Comparison of ENCODE assay signal across 9 cellular contexts in genomic region chr20:32709029-32709527, GRCh38. TPM values are rescaled to one million over a fixed set of nuclear protein-coding genes. Genes with fewer than 3 reads are reported as not detected.
DNase-seq lines count a peak whose midpoint lies in the region; ATAC-seq, FAIRE-seq and TF ChIP-seq lines count a peak whose summit lies in the region.
"Not testable (repeated sequence)": the region's sequence is repeated elsewhere in the genome, so short reads cannot be mapped to it uniquely, and the experiment has no call there.
"Had no signal": no experiment of that assay in that cellular context is flagged by ENCODE, and none has a peak within 500 bp of the region (broad histone marks: within the 10 kb centered on the region; RNA-seq: fewer than 3 reads in every experiment).

No MANE protein-coding gene starts in this region.

- intact Hi-C loops in heart left ventricle (cut with DNase I): not testable (repeated sequence)
- intact Hi-C loops in HepG2 (cut with micrococcal nuclease; ENCODE audit: unreplicated experiment): loop anchor here (1.0 kb wide), 1 partner anchor 24 kb away; no protein-coding TSS in a partner anchor

- not testable (repeated sequence) for ATAC-seq in activated T-helper 17 cell treated with anti-CD3 and anti-CD28 coated beads, Interleukin-2, amount 50 U/mL, for 72 hours (replicated peaks)
- ATAC-seq in heart left ventricle (peak in 3 of 4 donors; percentile 23 to 38 (median 35)), HepG2 (peak; percentile 84)

- POLR2A ChIA-PET in HepG2 (lab: Yijun Ruan, JAX): interaction anchor here (0.6 to 2.2 kb wide), 8 partner anchors 12 to 68 kb away, joined by 3 to 17 read pairs (median 6); no protein-coding TSS in a partner anchor

- H3K27ac Mint-ChIP-seq in HFFc6: peak overlapping the region; percentile 75
- peak overlapping the region; percentile 36 for H3K27ac Mint-ChIP-seq in activated T-helper 17 cell treated with anti-CD3 and anti-CD28 coated beads, Interleukin-2, amount 50 U/mL, for 72 hours

- BruUV-seq in HepG2 (replicated peaks; lab: Mats Ljungman, UMichigan): not testable (repeated sequence)

- CTCF ChIA-PET in HepG2 (lab: Yijun Ruan, JAX; ENCODE audit: low intra/inter-chr PET ratio, low total read pairs): not testable (repeated sequence)

- H3K27me3 Mint-ChIP-seq in HFFc6 (ENCODE audit: insufficient read depth); activated T-helper 17 cell treated with anti-CD3 and anti-CD28 coated beads, Interleukin-2, amount 50 U/mL, for 72 hours: not testable (repeated sequence)

- not testable (repeated sequence) for TF ChIP-seq RAD21 in HepG2 (CRISPR knock-in tag; IDR thresholded peaks at IDR 0.05)

- WGBS in heart left ventricle, 4 donors: 74 to 86% (median 79%) methylated on average over 11 of the region's 11 CpGs
- WGBS in HepG2 (ENCODE audit: low lambda C conversion rate): 36% methylated on average over 11 of the region's 11 CpGs

- H3K4me3 ChIP-seq in BLaER1 treated with 17β-estradiol and CSF1 and Interleukin-3, amounts not matched to agents 10 nM and 100 nM; heart left ventricle; parathyroid adenoma (ENCODE audit: low read depth, low read length): not testable (repeated sequence)
- H3K4me3 ChIP-seq in HepG2 (replicated peaks in 1 of 3; ENCODE audit: insufficient read depth in 1 of 3, low read depth in 2 of 3, low read length in 3 of 3): peak overlapping the region in 2 of 3 experiments; percentile 8 to 42; a peak in 2 of 6 replicates

- H2AFZ ChIP-seq in HepG2 (ENCODE audit: low read length): peak overlapping the region; percentile 52
- not testable (repeated sequence) for H2AFZ ChIP-seq in parathyroid adenoma

- not testable (repeated sequence) for FAIRE-seq in HepG2 (lab: Jason Lieb, UNC)

- not testable (repeated sequence) for TF ChIP-seq CTCF in HFFc6 (IDR thresholded peaks at IDR 0.05); heart left ventricle (IDR thresholded peaks at IDR 0.05); HepG2 (CRISPR knock-in tag; IDR thresholded peaks at IDR 0.05); parathyroid adenoma (IDR thresholded peaks at IDR 0.05)

- peak overlapping the region in 7 of 11 experiments; percentile 6 to 54 (median 35); a peak in 5 of 22 replicates for H3K9ac ChIP-seq in BLaER1 treated with 17β-estradiol and CSF1 and Interleukin-3, amounts not matched to agents 10 nM and 100 nM
- 0 out of 2 replicates have a peak overlapping the region, but pooled peaks have one; percentile 51 for H3K9ac ChIP-seq in HepG2 (ENCODE audit: insufficient read depth, low read depth, low read length)
- not testable (repeated sequence) for H3K9ac ChIP-seq in parathyroid adenoma

- H3K36me3 ChIP-seq in BLaER1 treated with 17β-estradiol and CSF1 and Interleukin-3, amounts not matched to agents 10 nM and 100 nM: peaks cover 34 to 59% (median 39%) of the 10 kb centered on the region in 11 experiments
- H3K36me3 ChIP-seq in heart left ventricle (peaks cover 0 to 43% (median 32%) of the 10 kb centered on the region in 9 donors), HepG2 (replicated peaks in 1 of 2; ENCODE audit: control insufficient read depth in 1 of 2, insufficient read depth in 2 of 2, low read length in 2 of 2) (peaks cover 9 to 14% of the 10 kb centered on the region in 2 experiments; a peak in 4 of 5 replicates)
- H3K36me3 ChIP-seq in parathyroid adenoma (ENCODE audit: control insufficient read depth, insufficient read depth, low read length): not testable (repeated sequence)

- peaks cover 30% of the 10 kb centered on the region for H3K4me1 Mint-ChIP-seq in HFFc6 (ENCODE audit: low read depth)
- not testable (repeated sequence) for H3K4me1 Mint-ChIP-seq in activated T-helper 17 cell treated with anti-CD3 and anti-CD28 coated beads, Interleukin-2, amount 50 U/mL, for 72 hours

- in situ Hi-C loops in HepG2 (cut with HindIII; ENCODE audit: extremely low pct_ligation_motif_present, low pct_unique_long_range_greater_than_20kb): not testable (repeated sequence)

- not testable (repeated sequence) for H3K9me3 Mint-ChIP-seq in HFFc6; activated T-helper 17 cell treated with anti-CD3 and anti-CD28 coated beads, Interleukin-2, amount 50 U/mL, for 72 hours

- peaks cover 0 to 11% (median 0%) of the 10 kb centered on the region in 11 experiments; a peak in 3 of 22 replicates for H4K20me1 ChIP-seq in BLaER1 treated with 17β-estradiol and CSF1 and Interleukin-3, amounts not matched to agents 10 nM and 100 nM
- not testable (repeated sequence) for H4K20me1 ChIP-seq in HepG2 (ENCODE audit: insufficient read depth, low read length)

- not testable (repeated sequence) for H3K79me2 ChIP-seq in HepG2 (ENCODE audit: insufficient read depth, low read length); parathyroid adenoma

- H3K4me3 Mint-ChIP-seq in HFFc6; activated T-helper 17 cell treated with anti-CD3 and anti-CD28 coated beads, Interleukin-2, amount 50 U/mL, for 72 hours: not testable (repeated sequence)

- H3K27me3 ChIP-seq in BLaER1 treated with 17β-estradiol and CSF1 and Interleukin-3, amounts not matched to agents 10 nM and 100 nM; heart left ventricle; HepG2 (ENCODE audit: control insufficient read depth in 1 of 2, insufficient read depth in 2 of 2, low read length in 2 of 2); parathyroid adenoma (ENCODE audit: control insufficient read depth, insufficient read depth, low read length): not testable (repeated sequence)

- TF ChIP-seq EP300 in HepG2 (IDR thresholded peaks at IDR 0.05; ENCODE audit: low read depth in 2 of 2, low read length in 2 of 2); HepG2 (CRISPR knock-in tag; IDR thresholded peaks at IDR 0.05; ENCODE audit: borderline replicate concordance): not testable (repeated sequence)

- not testable (repeated sequence) for DNase-seq in HFFc6, heart left ventricle
- peak; percentile 37 for DNase-seq in NCI-H345 (lab: John Stamatoyannopoulos, UW)
- DNase-seq in HepG2 (ENCODE audit: low spot score): peak; percentile 74

- peaks cover 18 to 37% (median 26%) of the 10 kb centered on the region in 10 experiments for H3K4me1 ChIP-seq in BLaER1 treated with 17β-estradiol and CSF1 and Interleukin-3, amounts not matched to agents 10 nM and 100 nM
- H3K4me1 ChIP-seq in heart left ventricle (peaks cover 0 to 31% (median 22%) of the 10 kb centered on the region in 12 donors), HepG2 (ENCODE audit: insufficient read depth, low read length) (peaks cover 27% of the 10 kb centered on the region)
- H3K4me1 ChIP-seq in parathyroid adenoma: not testable (repeated sequence)

- peak overlapping the region; percentile 5 to 74 (median 54); a peak in 20 of 22 replicates for H3K4me2 ChIP-seq in BLaER1 treated with 17β-estradiol and CSF1 and Interleukin-3, amounts not matched to agents 10 nM and 100 nM
- peak overlapping the region; percentile 56 for H3K4me2 ChIP-seq in HepG2 (ENCODE audit: low read depth, low read length)
- H3K4me2 ChIP-seq in parathyroid adenoma (ENCODE audit: low read length): peak overlapping the region; percentile 17

- peaks cover 27% of the 10 kb centered on the region for H3K36me3 Mint-ChIP-seq in HFFc6 (ENCODE audit: low read depth)
- H3K36me3 Mint-ChIP-seq in activated T-helper 17 cell treated with anti-CD3 and anti-CD28 coated beads, Interleukin-2, amount 50 U/mL, for 72 hours (ENCODE audit: low read depth): peaks cover 44% of the 10 kb centered on the region

- not testable (repeated sequence) for TF ChIP-seq POLR2A in heart left ventricle (IDR thresholded peaks at IDR 0.05); HepG2 (IDR thresholded peaks at IDR 0.05; ENCODE audit: insufficient read depth in 1 of 2, low read depth in 2 of 2, low read length in 2 of 2)

- H3K27ac ChIP-seq in BLaER1 treated with 17β-estradiol and CSF1 and Interleukin-3, amounts not matched to agents 10 nM and 100 nM: peak overlapping the region in 8 of 11 experiments; percentile 8 to 59 (median 41); a peak in 13 of 22 replicates
- H3K27ac ChIP-seq in heart left ventricle (peak overlapping the region in 11 of 12 donors; percentile 19 to 73 (median 58)), HepG2 (ENCODE audit: extremely low read length, insufficient read depth, low read length) (peak overlapping the region; percentile 84)
- H3K27ac ChIP-seq in parathyroid adenoma: not testable (repeated sequence)

- not testable (repeated sequence) for H3K9me3 ChIP-seq in BLaER1 treated with 17β-estradiol and CSF1 and Interleukin-3, amounts not matched to agents 10 nM and 100 nM (replicated peaks in 1 of 11); heart left ventricle; HepG2 (ENCODE audit: low read length); parathyroid adenoma (ENCODE audit: control insufficient read depth, low read length)

RNA-seq across cellular contexts. Expression of gene COMMD7, which starts 34.2 kb away (rescaled TPM):
- total RNA-seq in HFFc6 (2021; fragmentation: NEBNext Ultra II Directional; extraction: Animal tissue kit (Norgen Biotek cat#: 25700)): 10 to 100 TPM; 45.4 to 58.4 (median 51.5) TPM
- total RNA-seq in activated T-helper 17 cell treated with anti-CD3 and anti-CD28 coated beads, Interleukin-2, amount 50 U/mL, for 72 hours: 10 to 100 TPM; 18.5 to 29.9 TPM
- 10 to 100 TPM; 30.3 to 47.6 (median 42.4) TPM for total RNA-seq in heart left ventricle
- polyA plus RNA-seq in heart left ventricle: 10 to 100 TPM; 50.6 to 72.4 TPM
- total RNA-seq in HepG2 (2016; rRNA removed; fragmentation: Illumina TruSeq; extraction: Trizol): 42.1 and 50.7 TPM in 2 replicates
- total RNA-seq in HepG2 (2016; cell fraction: cytosol; rRNA removed; fragmentation: Illumina TruSeq; extraction: Trizol; ENCODE audit: low read depth): 43.5 and 46.2 TPM in 2 replicates
- total RNA-seq in HepG2 (2016; cell fraction: insoluble cytoplasmic fraction; rRNA removed; fragmentation: Illumina TruSeq; extraction: Trizol): 45.7 and 51.2 TPM in 2 replicates
- 61.6 and 66.4 TPM in 2 replicates for total RNA-seq in HepG2 (2016; cell fraction: membrane; rRNA removed; fragmentation: Illumina TruSeq; extraction: Trizol)
- total RNA-seq in HepG2 (2016; cell fraction: nucleus; rRNA removed; fragmentation: Illumina TruSeq; extraction: Trizol): 18.5 and 21.3 TPM in 2 replicates
- 53.3 and 57.6 TPM in 2 replicates for polyA plus RNA-seq in HepG2 (2011; rRNA removed)
- 43.6 and 53.1 TPM in 2 replicates for polyA plus RNA-seq in HepG2 (2011; cell fraction: cytosol; rRNA removed)
- 25.7 and 36.0 TPM in 2 replicates for polyA plus RNA-seq in HepG2 (2011; cell fraction: nucleus; rRNA removed)
- polyA plus RNA-seq in HepG2 (2012): 41.4 and 42.8 TPM in 2 replicates
- 58.9 and 74.1 TPM in 2 replicates for polyA plus RNA-seq in HepG2 (2016; cell fraction: cytosol; fragmentation: Illumina TruSeq; extraction: Trizol; ENCODE audit: low read depth)
- polyA plus RNA-seq in HepG2 (2016; cell fraction: insoluble cytoplasmic fraction; fragmentation: Illumina TruSeq; extraction: Trizol; ENCODE audit: low read depth): 70.1 and 77.5 TPM in 2 replicates
- 74.5 and 89.5 TPM in 2 replicates for polyA plus RNA-seq in HepG2 (2016; cell fraction: membrane; fragmentation: Illumina TruSeq; extraction: Trizol; ENCODE audit: low read depth)
- polyA plus RNA-seq in HepG2 (2016; cell fraction: nucleus; fragmentation: Illumina TruSeq; extraction: Trizol; ENCODE audit: insufficient read depth, low read depth): 54.8 and 59.1 TPM in 2 replicates
- 21.5 and 39.2 TPM in 2 replicates for polyA minus RNA-seq in HepG2 (2011; rRNA and poly(A)+ RNA removed; ENCODE audit: low replicate concordance)
- polyA minus RNA-seq in HepG2 (2011; cell fraction: cytosol; rRNA and poly(A)+ RNA removed): 16.5 and 16.9 TPM in 2 replicates
- polyA minus RNA-seq in HepG2 (2011; cell fraction: nucleus; rRNA and poly(A)+ RNA removed): 9.7 and 13.8 TPM in 2 replicates

RNA-seq across cellular contexts. Expression of gene C20orf203, which starts 35.3 kb away (rescaled TPM):
- not detected for total RNA-seq in HFFc6 (2021; fragmentation: NEBNext Ultra II Directional; extraction: Animal tissue kit (Norgen Biotek cat#: 25700))
- under 1 TPM in 1 of 2 donors, not detected in 1; 0.05 TPM for total RNA-seq in activated T-helper 17 cell treated with anti-CD3 and anti-CD28 coated beads, Interleukin-2, amount 50 U/mL, for 72 hours
- total RNA-seq in heart left ventricle: under 1 TPM in 3 of 9 donors, not detected in 6; 0.05 to 0.19 (median 0.07) TPM
- polyA plus RNA-seq in heart left ventricle: not detected
- total RNA-seq in HepG2 (2016; rRNA removed; fragmentation: Illumina TruSeq; extraction: Trizol): 0.02 TPM in 1 of 2 replicates, not detected in the other
- total RNA-seq in HepG2 (2016; cell fraction: cytosol; rRNA removed; fragmentation: Illumina TruSeq; extraction: Trizol; ENCODE audit: low read depth): not detected in 2 replicates
- 0.03 and 0.04 TPM in 2 replicates for total RNA-seq in HepG2 (2016; cell fraction: insoluble cytoplasmic fraction; rRNA removed; fragmentation: Illumina TruSeq; extraction: Trizol)
- total RNA-seq in HepG2 (2016; cell fraction: membrane; rRNA removed; fragmentation: Illumina TruSeq; extraction: Trizol): not detected in 2 replicates
- 0.12 TPM in 1 of 2 replicates, not detected in the other for total RNA-seq in HepG2 (2016; cell fraction: nucleus; rRNA removed; fragmentation: Illumina TruSeq; extraction: Trizol)
- polyA plus RNA-seq in HepG2 (2011; rRNA removed): 0.04 and 0.05 TPM in 2 replicates
- polyA plus RNA-seq in HepG2 (2011; cell fraction: cytosol; rRNA removed): 0.01 TPM in 1 of 2 replicates, not detected in the other
- polyA plus RNA-seq in HepG2 (2011; cell fraction: nucleus; rRNA removed): 0.24 and 0.29 TPM in 2 replicates
- polyA plus RNA-seq in HepG2 (2012): 0.03 and 0.08 TPM in 2 replicates
- not detected in 2 replicates for polyA plus RNA-seq in HepG2 (2016; cell fraction: cytosol; fragmentation: Illumina TruSeq; extraction: Trizol; ENCODE audit: low read depth)
- polyA plus RNA-seq in HepG2 (2016; cell fraction: insoluble cytoplasmic fraction; fragmentation: Illumina TruSeq; extraction: Trizol; ENCODE audit: low read depth): not detected in 2 replicates
- 0.06 TPM in 1 of 2 replicates, not detected in the other for polyA plus RNA-seq in HepG2 (2016; cell fraction: membrane; fragmentation: Illumina TruSeq; extraction: Trizol; ENCODE audit: low read depth)
- polyA plus RNA-seq in HepG2 (2016; cell fraction: nucleus; fragmentation: Illumina TruSeq; extraction: Trizol; ENCODE audit: insufficient read depth, low read depth): not detected in 2 replicates
- polyA minus RNA-seq in HepG2 (2011; rRNA and poly(A)+ RNA removed; ENCODE audit: low replicate concordance): 0.18 TPM in 1 of 2 replicates, not detected in the other
- polyA minus RNA-seq in HepG2 (2011; cell fraction: cytosol; rRNA and poly(A)+ RNA removed): not detected in 2 replicates
- polyA minus RNA-seq in HepG2 (2011; cell fraction: nucleus; rRNA and poly(A)+ RNA removed): 0.12 and 0.13 TPM in 2 replicates
- total RNA-seq: HT1080 had no signal
- polyA plus RNA-seq: AG04450 had no signal

RNA-seq across cellular contexts. Expression of gene DNMT3B, which starts 53.1 kb away (rescaled TPM):
- 1 to 10 TPM in 5 of 6 experiments, under 1 TPM in 1; 0.74 to 1.5 (median 1.2) TPM for total RNA-seq in HFFc6 (2021; fragmentation: NEBNext Ultra II Directional; extraction: Animal tissue kit (Norgen Biotek cat#: 25700))
- total RNA-seq in activated T-helper 17 cell treated with anti-CD3 and anti-CD28 coated beads, Interleukin-2, amount 50 U/mL, for 72 hours: under 1 TPM; 0.16 to 0.99 TPM
- total RNA-seq in heart left ventricle (1 to 10 TPM in 1 of 9 donors, under 1 TPM in 8; 0.19 to 1.2 (median 0.50) TPM), HepG2 (2016; rRNA removed; fragmentation: Illumina TruSeq; extraction: Trizol) (13.2 and 13.9 TPM in 2 replicates)
- polyA plus RNA-seq in heart left ventricle (under 1 TPM; 0.43 to 0.69 TPM), HepG2 (2011; rRNA removed) (3.8 and 4.5 TPM in 2 replicates)
- 4.8 and 5.6 TPM in 2 replicates for total RNA-seq in HepG2 (2016; cell fraction: cytosol; rRNA removed; fragmentation: Illumina TruSeq; extraction: Trizol; ENCODE audit: low read depth)
- total RNA-seq in HepG2 (2016; cell fraction: insoluble cytoplasmic fraction; rRNA removed; fragmentation: Illumina TruSeq; extraction: Trizol): 12.3 and 14.0 TPM in 2 replicates
- 7.7 TPM in 2 replicates for total RNA-seq in HepG2 (2016; cell fraction: membrane; rRNA removed; fragmentation: Illumina TruSeq; extraction: Trizol)
- total RNA-seq in HepG2 (2016; cell fraction: nucleus; rRNA removed; fragmentation: Illumina TruSeq; extraction: Trizol): 11.8 and 13.9 TPM in 2 replicates
- polyA plus RNA-seq in HepG2 (2011; cell fraction: cytosol; rRNA removed): 2.1 and 2.3 TPM in 2 replicates
- polyA plus RNA-seq in HepG2 (2011; cell fraction: nucleus; rRNA removed): 9.9 and 12.6 TPM in 2 replicates
- 2.3 and 4.4 TPM in 2 replicates for polyA plus RNA-seq in HepG2 (2012)
- 0.97 and 1.1 TPM in 2 replicates for polyA plus RNA-seq in HepG2 (2016; cell fraction: cytosol; fragmentation: Illumina TruSeq; extraction: Trizol; ENCODE audit: low read depth)
- 12.3 and 14.5 TPM in 2 replicates for polyA plus RNA-seq in HepG2 (2016; cell fraction: insoluble cytoplasmic fraction; fragmentation: Illumina TruSeq; extraction: Trizol; ENCODE audit: low read depth)
- 3.8 and 4.4 TPM in 2 replicates for polyA plus RNA-seq in HepG2 (2016; cell fraction: membrane; fragmentation: Illumina TruSeq; extraction: Trizol; ENCODE audit: low read depth)
- polyA plus RNA-seq in HepG2 (2016; cell fraction: nucleus; fragmentation: Illumina TruSeq; extraction: Trizol; ENCODE audit: insufficient read depth, low read depth): 27.6 and 29.8 TPM in 2 replicates
- polyA minus RNA-seq in HepG2 (2011; rRNA and poly(A)+ RNA removed; ENCODE audit: low replicate concordance): 4.9 and 9.1 TPM in 2 replicates
- 1.8 and 2.3 TPM in 2 replicates for polyA minus RNA-seq in HepG2 (2011; cell fraction: cytosol; rRNA and poly(A)+ RNA removed)
- 2.6 and 3.0 TPM in 2 replicates for polyA minus RNA-seq in HepG2 (2011; cell fraction: nucleus; rRNA and poly(A)+ RNA removed)
